Comparison of ENCODE assay signal across 9 cellular contexts in genomic region chr9:127578952-127579853, GRCh38. TPM values are rescaled to one million over a fixed set of nuclear protein-coding genes. Genes with fewer than 3 reads are reported as not detected.
DNase-seq lines count a peak whose midpoint lies in the region; ATAC-seq, FAIRE-seq and TF ChIP-seq lines count a peak whose summit lies in the region.
"Had no signal": no experiment of that assay in that cellular context is flagged by ENCODE, and none has a peak within 500 bp of the region (broad histone marks: within the 10 kb centered on the region; RNA-seq: fewer than 3 reads in every experiment).

No MANE protein-coding gene starts in this region.

- H3K4me1 ChIP-seq in colonic mucosa (peaks cover 21% of the 10 kb centered on the region), HepG2 (ENCODE audit: insufficient read depth, low read length) (peaks cover 73% of the 10 kb centered on the region)

- no peaks in the 10 kb centered on the region for H3K9me3 ChIP-seq in colonic mucosa
- H3K9me3 ChIP-seq in HepG2 (ENCODE audit: low read length) = no peaks in the 10 kb centered on the region

- TF ChIP-seq POLR2A in HepG2 (IDR thresholded peaks at IDR 0.05; ENCODE audit: insufficient read depth in 1 of 2, low read depth in 2 of 2, low read length in 2 of 2) = peak in 1 of 2 experiments; percentile 58; a peak in 2 of 4 replicates

- DNase-seq in DMS79 treated with DMSO at 0.1 percent for 48 hours (lab: John Stamatoyannopoulos, UW) = peak; percentile 40
- DNase-seq in DMS79 (lab: John Stamatoyannopoulos, UW) = no peak
- DNase-seq in NCI-H345 treated with DMSO at 0.1 percent for 48 hours (lab: John Stamatoyannopoulos, UW; ENCODE audit: unreplicated experiment) = peak; percentile 70
- peak; percentile 36 to 63 for DNase-seq in activated CD4-positive, alpha-beta T cell treated with anti-CD3 and anti-CD28 coated beads, Interleukin-2, amount 50 U/mL, for 24 hours (ENCODE audit: low read depth in 1 of 2, low spot score in 1 of 2)
- peak; percentile 89 for DNase-seq in colonic mucosa
- DNase-seq in HepG2 (ENCODE audit: low spot score) = peak; percentile 86
- peak; percentile 53 to 59 for DNase-seq in stimulated activated CD4-positive, alpha-beta T cell treated with anti-CD3 and anti-CD28 coated beads, Interleukin-1b, Interleukin-23, amount 100 ng/mL, for 4 hours (ENCODE audit: low read depth in 2 of 2)

- peak; percentile 57 for TF ChIP-seq RAD21 in HepG2 (CRISPR knock-in tag; IDR thresholded peaks at IDR 0.05)

- H3K27me3 ChIP-seq in colonic mucosa (no peaks in the 10 kb centered on the region), HepG2 (ENCODE audit: control insufficient read depth in 1 of 2, insufficient read depth in 2 of 2, low read length in 2 of 2) (no peaks in the 10 kb centered on the region)

- CTCF ChIA-PET in HepG2 (lab: Yijun Ruan, JAX; ENCODE audit: low intra/inter-chr PET ratio, low total read pairs) = interaction anchor here (1.1 kb wide), 3 partner anchors 56 to 75 kb away, joined by 3 to 4 read pairs (median 4); no protein-coding TSS in a partner anchor

- in situ Hi-C loops in HepG2 (cut with HindIII; ENCODE audit: extremely low pct_ligation_motif_present, low pct_unique_long_range_greater_than_20kb) = no loop called here

- ATAC-seq in HepG2 = peak; percentile 91
- ATAC-seq in GM21737 (IDR thresholded peaks at IDR 0.05; ENCODE audit: unreplicated experiment) = no peak

- H3K4me3 ChIP-seq in colonic mucosa (no peak overlapping the region), HepG2 (replicated peaks in 1 of 3; ENCODE audit: insufficient read depth in 1 of 3, low read depth in 2 of 3, low read length in 3 of 3) (peak overlapping the region; percentile 56 to 79 (median 62))

- BruUV-seq in HepG2 (replicated peaks; lab: Mats Ljungman, UMichigan) = TSS peak; percentile 81

- H2AFZ ChIP-seq in HepG2 (ENCODE audit: low read length) = no peak overlapping the region

- H3K4me2 ChIP-seq in HepG2 (ENCODE audit: low read depth, low read length) = peak overlapping the region; percentile 92

- TF ChIP-seq CTCF in colonic mucosa (IDR thresholded peaks at IDR 0.05) (no peak), HepG2 (CRISPR knock-in tag; IDR thresholded peaks at IDR 0.05) (peak; percentile 71)

- H4K20me1 ChIP-seq in HepG2 (ENCODE audit: insufficient read depth, low read length) = no peaks in the 10 kb centered on the region

- H3K27ac ChIP-seq in colonic mucosa = peak overlapping the region; percentile 86
- H3K27ac ChIP-seq in HepG2 (ENCODE audit: extremely low read length, insufficient read depth, low read length) = peak overlapping the region; percentile 62
- H3K27ac ChIP-seq: 22Rv1 had no signal

- H3K36me3 ChIP-seq in colonic mucosa (no peaks in the 10 kb centered on the region), HepG2 (replicated peaks in 1 of 2; ENCODE audit: control insufficient read depth in 1 of 2, insufficient read depth in 2 of 2, low read length in 2 of 2) (no peaks in the 10 kb centered on the region)

- peak overlapping the region; percentile 57 to 69 for H3K9ac ChIP-seq in colonic mucosa (ENCODE audit: low read depth in 2 of 2, low read length in 2 of 2)
- H3K9ac ChIP-seq in HepG2 (ENCODE audit: insufficient read depth, low read depth, low read length) = peak overlapping the region; percentile 58

- POLR2A ChIA-PET in HepG2 (lab: Yijun Ruan, JAX) = interaction anchor here (0.9 to 2.5 kb wide), 13 partner anchors 9 to 318 kb away, joined by 3 to 23 read pairs (median 6); partner anchors contain the start of genes LRSAM1, RPL12 and SLC2A8

- TF ChIP-seq EP300 in HepG2 (IDR thresholded peaks at IDR 0.05; ENCODE audit: low read depth in 2 of 2, low read length in 2 of 2) (peak in 1 of 2 experiments; percentile 49; a peak in 2 of 4 replicates), HepG2 (CRISPR knock-in tag; IDR thresholded peaks at IDR 0.05; ENCODE audit: borderline replicate concordance) (peak; percentile 71)

- 1% methylated on average over 14 of the region's 21 CpGs for WGBS in HepG2 (ENCODE audit: low lambda C conversion rate)

- no peaks in the 10 kb centered on the region for H3K79me2 ChIP-seq in HepG2 (ENCODE audit: insufficient read depth, low read length)

- FAIRE-seq in HepG2 (lab: Jason Lieb, UNC) = peak; percentile 73

- intact Hi-C loops in colonic mucosa (cut with DNase I) = no loop called here
- intact Hi-C loops in HepG2 (cut with micrococcal nuclease; ENCODE audit: unreplicated experiment) = loop anchor here (1.0 to 2.0 kb wide), 2 partner anchors 34 to 74 kb away; no protein-coding TSS in a partner anchor

TF ChIP-seq in HepG2, 621 proteins besides CTCF, POLR2A, EP300 and RAD21 (continues in another document):
- TF ChIP-seq SMYD3 (CRISPR knock-in tag; IDR thresholded peaks at IDR 0.05) = no peak
- peak; percentile 84 for TF ChIP-seq UBTF (CRISPR knock-in tag; IDR thresholded peaks at IDR 0.05)
- peak; percentile 76 for TF ChIP-seq SALL1 (CRISPR knock-in tag; IDR thresholded peaks at IDR 0.05)
- TF ChIP-seq ZNF414 (CRISPR knock-in tag; IDR thresholded peaks at IDR 0.05) = no peak
- peak; percentile 25; the same call in 1 of the 2 replicates for TF ChIP-seq SMC3 (IDR thresholded peaks at IDR 0.05; ENCODE audit: low read length)
- peak; percentile 63; the same call in 1 of the 2 replicates for TF ChIP-seq ZNF331 (CRISPR knock-in tag; IDR thresholded peaks at IDR 0.05)
- no peak for TF ChIP-seq NFE2 (CRISPR knock-in tag; IDR thresholded peaks at IDR 0.05)
- no peak for TF ChIP-seq SOX6 (IDR thresholded peaks at IDR 0.05)
- TF ChIP-seq SOX6 (CRISPR knock-in tag; IDR thresholded peaks at IDR 0.05) = peak; percentile 35; the same call in 1 of the 2 replicates
- TF ChIP-seq ZNF441 (CRISPR knock-in tag; IDR thresholded peaks at IDR 0.05; ENCODE audit: borderline replicate concordance) = peak; percentile 69; the same call in 1 of the 2 replicates
- no peak for TF ChIP-seq MYNN (CRISPR knock-in tag; IDR thresholded peaks at IDR 0.05; ENCODE audit: low read depth)
- no peak for TF ChIP-seq NCOA1 (CRISPR knock-in tag; IDR thresholded peaks at IDR 0.05)
- TF ChIP-seq NR2F2 (IDR thresholded peaks at IDR 0.05; ENCODE audit: borderline replicate concordance, low read depth) = no peak
- no peak for TF ChIP-seq MED13 (CRISPR knock-in tag; IDR thresholded peaks at IDR 0.05)
- no peak for TF ChIP-seq KLF15 (CRISPR knock-in tag; IDR thresholded peaks at IDR 0.05; ENCODE audit: borderline replicate concordance)

RNA-seq across cellular contexts. Expression of gene STXBP1, which starts 32.9 kb away (rescaled TPM):
- total RNA-seq in colonic mucosa (10 to 100 TPM in 1 of 2 donors, 1 to 10 TPM in 1; 8.2 to 15.8 TPM), HepG2 (2016; rRNA removed; fragmentation: Illumina TruSeq; extraction: Trizol) (2.9 and 4.4 TPM in 2 replicates)
- total RNA-seq in HepG2 (2016; cell fraction: cytosol; rRNA removed; fragmentation: Illumina TruSeq; extraction: Trizol; ENCODE audit: low read depth) = 2.6 and 3.0 TPM in 2 replicates
- 2.7 and 5.6 TPM in 2 replicates for total RNA-seq in HepG2 (2016; cell fraction: insoluble cytoplasmic fraction; rRNA removed; fragmentation: Illumina TruSeq; extraction: Trizol)
- total RNA-seq in HepG2 (2016; cell fraction: membrane; rRNA removed; fragmentation: Illumina TruSeq; extraction: Trizol) = 3.8 and 5.2 TPM in 2 replicates
- 2.6 and 3.7 TPM in 2 replicates for total RNA-seq in HepG2 (2016; cell fraction: nucleus; rRNA removed; fragmentation: Illumina TruSeq; extraction: Trizol)
- 2.9 and 4.1 TPM in 2 replicates for polyA plus RNA-seq in HepG2 (2011; rRNA removed)
- 2.4 and 5.1 TPM in 2 replicates for polyA plus RNA-seq in HepG2 (2011; cell fraction: cytosol; rRNA removed)
- polyA plus RNA-seq in HepG2 (2011; cell fraction: nucleus; rRNA removed) = 6.7 and 8.1 TPM in 2 replicates
- 5.9 and 8.8 TPM in 2 replicates for polyA plus RNA-seq in HepG2 (2012)
- polyA plus RNA-seq in HepG2 (2016; cell fraction: cytosol; fragmentation: Illumina TruSeq; extraction: Trizol; ENCODE audit: low read depth) = 5.5 and 6.6 TPM in 2 replicates
- polyA plus RNA-seq in HepG2 (2016; cell fraction: insoluble cytoplasmic fraction; fragmentation: Illumina TruSeq; extraction: Trizol; ENCODE audit: low read depth) = 5.6 and 8.0 TPM in 2 replicates
- 6.0 and 6.1 TPM in 2 replicates for polyA plus RNA-seq in HepG2 (2016; cell fraction: membrane; fragmentation: Illumina TruSeq; extraction: Trizol; ENCODE audit: low read depth)
- 8.0 and 9.7 TPM in 2 replicates for polyA plus RNA-seq in HepG2 (2016; cell fraction: nucleus; fragmentation: Illumina TruSeq; extraction: Trizol; ENCODE audit: insufficient read depth, low read depth)
- 3.4 and 23.2 TPM in 2 replicates for polyA minus RNA-seq in HepG2 (2011; rRNA and poly(A)+ RNA removed; ENCODE audit: low replicate concordance)
- 4.3 and 8.2 TPM in 2 replicates for polyA minus RNA-seq in HepG2 (2011; cell fraction: cytosol; rRNA and poly(A)+ RNA removed)
- polyA minus RNA-seq in HepG2 (2011; cell fraction: nucleus; rRNA and poly(A)+ RNA removed) = 3.6 and 7.6 TPM in 2 replicates
